3 cellular contexts compared by ENCODE assay signal in the genomic region with DNA sequence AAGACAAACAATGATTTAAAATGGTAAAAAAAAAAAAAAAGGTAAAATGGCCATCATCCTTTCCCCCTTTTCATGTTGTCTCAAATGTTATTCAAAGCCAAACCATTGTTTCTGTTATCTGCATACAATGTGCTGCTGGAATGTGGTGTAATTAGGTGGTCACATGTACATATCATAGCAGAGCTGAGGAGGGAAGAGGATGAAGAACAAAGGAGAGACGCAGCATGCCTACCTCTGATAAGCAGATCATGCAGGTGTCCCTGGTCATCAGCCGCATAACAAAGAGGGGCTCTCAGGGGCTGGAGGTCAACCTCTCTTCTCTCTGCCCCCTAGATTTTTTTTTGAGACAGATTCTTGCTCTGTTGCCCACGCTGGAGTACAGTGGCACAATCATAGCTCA.
A peak's percentile ranks its signal among the peaks of the same experiment; 100 is the strongest.
TF ChIP-seq lines count a peak whose summit lies in the region.

No MANE protein-coding gene starts in this region.

TF ChIP-seq in GM23338, 12 proteins besides CTCF, POLR2A, EP300 and RAD21 (continued from another document and continues in another):
- TF ChIP-seq STAT1 (IDR thresholded peaks at IDR 0.05; ENCODE audit: unreplicated experiment) (no peak), JUNB (IDR thresholded peaks at IDR 0.05; ENCODE audit: unreplicated experiment) (no peak), EZH2phosphoT487 (IDR thresholded peaks at IDR 0.05; ENCODE audit: unreplicated experiment) (no peak)
- TF ChIP-seq, protein P1, sequence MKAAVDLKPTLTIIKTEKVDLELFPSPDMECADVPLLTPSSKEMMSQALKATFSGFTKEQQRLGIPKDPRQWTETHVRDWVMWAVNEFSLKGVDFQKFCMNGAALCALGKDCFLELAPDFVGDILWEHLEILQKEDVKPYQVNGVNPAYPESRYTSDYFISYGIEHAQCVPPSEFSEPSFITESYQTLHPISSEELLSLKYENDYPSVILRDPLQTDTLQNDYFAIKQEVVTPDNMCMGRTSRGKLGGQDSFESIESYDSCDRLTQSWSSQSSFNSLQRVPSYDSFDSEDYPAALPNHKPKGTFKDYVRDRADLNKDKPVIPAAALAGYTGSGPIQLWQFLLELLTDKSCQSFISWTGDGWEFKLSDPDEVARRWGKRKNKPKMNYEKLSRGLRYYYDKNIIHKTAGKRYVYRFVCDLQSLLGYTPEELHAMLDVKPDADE (IDR thresholded peaks at IDR 0.05): no peak

TF ChIP-seq in WTC11, 78 proteins besides CTCF, POLR2A, EP300 and RAD21:
- TF ChIP-seq, protein P2, sequence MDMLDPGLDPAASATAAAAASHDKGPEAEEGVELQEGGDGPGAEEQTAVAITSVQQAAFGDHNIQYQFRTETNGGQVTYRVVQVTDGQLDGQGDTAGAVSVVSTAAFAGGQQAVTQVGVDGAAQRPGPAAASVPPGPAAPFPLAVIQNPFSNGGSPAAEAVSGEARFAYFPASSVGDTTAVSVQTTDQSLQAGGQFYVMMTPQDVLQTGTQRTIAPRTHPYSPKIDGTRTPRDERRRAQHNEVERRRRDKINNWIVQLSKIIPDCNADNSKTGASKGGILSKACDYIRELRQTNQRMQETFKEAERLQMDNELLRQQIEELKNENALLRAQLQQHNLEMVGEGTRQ (CRISPR knock-in tag; IDR thresholded peaks at IDR 0.05): peak; percentile 51; the same call in 1 of the 2 replicates
- TF ChIP-seq, protein P3, sequence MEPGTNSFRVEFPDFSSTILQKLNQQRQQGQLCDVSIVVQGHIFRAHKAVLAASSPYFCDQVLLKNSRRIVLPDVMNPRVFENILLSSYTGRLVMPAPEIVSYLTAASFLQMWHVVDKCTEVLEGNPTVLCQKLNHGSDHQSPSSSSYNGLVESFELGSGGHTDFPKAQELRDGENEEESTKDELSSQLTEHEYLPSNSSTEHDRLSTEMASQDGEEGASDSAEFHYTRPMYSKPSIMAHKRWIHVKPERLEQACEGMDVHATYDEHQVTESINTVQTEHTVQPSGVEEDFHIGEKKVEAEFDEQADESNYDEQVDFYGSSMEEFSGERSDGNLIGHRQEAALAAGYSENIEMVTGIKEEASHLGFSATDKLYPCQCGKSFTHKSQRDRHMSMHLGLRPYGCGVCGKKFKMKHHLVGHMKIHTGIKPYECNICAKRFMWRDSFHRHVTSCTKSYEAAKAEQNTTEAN (CRISPR knock-in tag; IDR thresholded peaks at IDR 0.05): no peak

TF ChIP-seq in endothelial cell of umbilical vein, 7 proteins besides CTCF, POLR2A, EP300 and RAD21 (continued from another document):
- no peak for TF ChIP-seq GATA2 (IDR thresholded peaks at IDR 0.05; ENCODE audit: insufficient read depth, insufficient read length, low read depth, low read length)
- no peak for TF ChIP-seq POLR2AphosphoS5 (IDR thresholded peaks at IDR 0.05; ENCODE audit: insufficient read depth, low read depth, low read length)
- TF ChIP-seq EZH2 (IDR thresholded peaks at IDR 0.05; ENCODE audit: borderline replicate concordance, low read depth, low read length, severe bottlenecking): no peak
- TF ChIP-seq FOS (IDR thresholded peaks at IDR 0.05; ENCODE audit: borderline replicate concordance, insufficient read depth, low read length): no peak
- no peak for TF ChIP-seq JUN (IDR thresholded peaks at IDR 0.05; ENCODE audit: borderline replicate concordance, insufficient read depth, insufficient read length, low read depth)
- TF ChIP-seq MYC (IDR thresholded peaks at IDR 0.05; ENCODE audit: low read depth, low read length): no peak
